Comparison of ENCODE assay signal across 8 cellular contexts in genomic region chr3:71930056-71930991, GRCh38.
DNase-seq lines count a peak whose midpoint lies in the region; ATAC-seq and TF ChIP-seq lines count a peak whose summit lies in the region.

No MANE protein-coding gene starts in this region.

- H3K36me3 ChIP-seq in CD4-positive, CD25-positive, alpha-beta regulatory T cell (ENCODE audit: control insufficient read depth, insufficient read depth, low read length): no peaks in the 10 kb centered on the region

- H3K27me3 Mint-ChIP-seq in CD4-positive, CD25-positive, alpha-beta regulatory T cell: peaks cover 4% of the 10 kb centered on the region
- peaks cover 16% of the 10 kb centered on the region for H3K27me3 Mint-ChIP-seq in type B pancreatic cell

- H3K9me3 ChIP-seq in CD4-positive, CD25-positive, alpha-beta regulatory T cell (ENCODE audit: control insufficient read depth in 2 of 2, low read length in 2 of 2): no peaks in the 10 kb centered on the region

- no peaks in the 10 kb centered on the region for H3K4me1 ChIP-seq in CD4-positive, CD25-positive, alpha-beta regulatory T cell (ENCODE audit: control insufficient read depth, insufficient read depth, low read length, poor library complexity, severe bottlenecking)

- TF ChIP-seq CTCF in type B pancreatic cell (conservative IDR thresholded peaks at IDR 0.05): peak; percentile 65

- peak in 2 of 3 donors; percentile 1 to 58 for DNase-seq in CD4-positive, CD25-positive, alpha-beta regulatory T cell
- peak; percentile 61 for DNase-seq in GM19240 (ENCODE audit: insufficient read length, low spot score)
- peak; percentile 11 for DNase-seq in RPMI7951 (ENCODE audit: low read depth)
- DNase-seq in germinal center (ENCODE audit: low spot score): peak; percentile 52
- no peak for DNase-seq in type B pancreatic cell (ENCODE audit: extremely low spot score, unreplicated experiment)
- no peak for DNase-seq in SW 1271 (lab: John Stamatoyannopoulos, UW)
- no peak for DNase-seq in COLO829 (ENCODE audit: low spot score)

- H3K27ac ChIP-seq in CD4-positive, CD25-positive, alpha-beta regulatory T cell (ENCODE audit: insufficient read depth, low read length, poor library complexity, severe bottlenecking): no peak overlapping the region

- no peaks in the 10 kb centered on the region for H3K4me1 Mint-ChIP-seq in CD4-positive, CD25-positive, alpha-beta regulatory T cell
- peaks cover 13% of the 10 kb centered on the region for H3K4me1 Mint-ChIP-seq in type B pancreatic cell (ENCODE audit: unreplicated experiment)

- no peak for ATAC-seq in CD4-positive, CD25-positive, alpha-beta regulatory T cell (ENCODE audit: low read depth in 2 of 2)
- ATAC-seq in HG03565 (IDR thresholded peaks at IDR 0.05; ENCODE audit: unreplicated experiment): no peak

- H3K27me3 ChIP-seq in CD4-positive, CD25-positive, alpha-beta regulatory T cell (ENCODE audit: control insufficient read depth, insufficient read depth, low read length): peaks cover 3% of the 10 kb centered on the region

- no peak overlapping the region for H3K4me3 Mint-ChIP-seq in CD4-positive, CD25-positive, alpha-beta regulatory T cell
- H3K4me3 Mint-ChIP-seq in type B pancreatic cell: no peak overlapping the region

- H3K36me3 Mint-ChIP-seq in CD4-positive, CD25-positive, alpha-beta regulatory T cell: no peaks in the 10 kb centered on the region
- no peaks in the 10 kb centered on the region for H3K36me3 Mint-ChIP-seq in type B pancreatic cell

- no peak overlapping the region for H3K4me3 ChIP-seq in CD4-positive, CD25-positive, alpha-beta regulatory T cell (ENCODE audit: low read depth, low read length)

- H3K9me3 Mint-ChIP-seq in CD4-positive, CD25-positive, alpha-beta regulatory T cell: no peaks in the 10 kb centered on the region
- H3K9me3 Mint-ChIP-seq in type B pancreatic cell: no peaks in the 10 kb centered on the region

- H3K27ac Mint-ChIP-seq in CD4-positive, CD25-positive, alpha-beta regulatory T cell: no peak overlapping the region
- no peak overlapping the region for H3K27ac Mint-ChIP-seq in type B pancreatic cell

Comparison
In these comparisons a context has a peak if more than half of its experiments do, and no peak if none do; other contexts are left out.
1. DNase-seq: peak in CD4-positive, CD25-positive, alpha-beta regulatory T cell (2 of 3), GM19240 (single experiment), RPMI7951 (single experiment) and germinal center (single experiment); none in type B pancreatic cell (single experiment), SW 1271 (0 of 2) and COLO829 (single experiment).